In genomic region chr12:111443586-111443985, GRCh38 we compare ENCODE assay signal across 8 cellular contexts. TPM values are rescaled to one million over a fixed set of nuclear protein-coding genes. Genes with fewer than 3 reads are reported as not detected.
DNase-seq lines count a peak whose midpoint lies in the region; ATAC-seq lines count a peak whose summit lies in the region.

No MANE protein-coding gene starts in this region.

- DNase-seq in SIG-M5 treated with dmso at 0.1 percent for 504 hours (lab: John Stamatoyannopoulos, UW; ENCODE audit: unreplicated experiment) (peak; percentile 48), SIG-M5 (lab: John Stamatoyannopoulos, UW) (no peak), fibroblast of gingiva (ENCODE audit: low read depth) (peak; percentile 57), midbrain (lab: John Stamatoyannopoulos, UW) (no peak), NCI-H510A treated with DMSO at 0.1 percent for 48 hours (lab: John Stamatoyannopoulos, UW) (no peak)
- no peak for DNase-seq in activated CD4-positive, alpha-beta T cell treated with anti-CD3 and anti-CD28 coated beads, Interleukin-2, amount 10 ng/mL, durations not matched to agents 24 days and 14 days
- peak; percentile 48 to 65 for DNase-seq in stimulated activated CD4-positive, alpha-beta T cell treated with anti-CD3 and anti-CD28 coated beads, Interleukin-2, amount 100 ng/mL, for 24 hours

- intact Hi-C loops in activated CD4-positive, alpha-beta T cell treated with anti-CD3 and anti-CD28 coated beads, Interleukin-2, amount 10 ng/mL, durations not matched to agents 24 days and 14 days (cut with micrococcal nuclease), result no loop called here

- peaks cover 73% of the 10 kb centered on the region for H3K4me1 Mint-ChIP-seq in activated CD4-positive, alpha-beta T cell treated with anti-CD3 and anti-CD28 coated beads, Interleukin-2, amount 10 ng/mL, durations not matched to agents 24 days and 14 days

- no peaks in the 10 kb centered on the region for H3K27me3 Mint-ChIP-seq in activated CD4-positive, alpha-beta T cell treated with anti-CD3 and anti-CD28 coated beads, Interleukin-2, amount 10 ng/mL, durations not matched to agents 24 days and 14 days

- no peak for ATAC-seq in HG02798 (IDR thresholded peaks at IDR 0.05; ENCODE audit: poor library complexity, unreplicated experiment)

- H3K27ac Mint-ChIP-seq in activated CD4-positive, alpha-beta T cell treated with anti-CD3 and anti-CD28 coated beads, Interleukin-2, amount 10 ng/mL, durations not matched to agents 24 days and 14 days, result peak overlapping the region; percentile 88

- H3K36me3 Mint-ChIP-seq in activated CD4-positive, alpha-beta T cell treated with anti-CD3 and anti-CD28 coated beads, Interleukin-2, amount 10 ng/mL, durations not matched to agents 24 days and 14 days (ENCODE audit: low read depth), result peaks cover 50% of the 10 kb centered on the region

- peak overlapping the region; percentile 71 for H3K4me3 Mint-ChIP-seq in activated CD4-positive, alpha-beta T cell treated with anti-CD3 and anti-CD28 coated beads, Interleukin-2, amount 10 ng/mL, durations not matched to agents 24 days and 14 days

- no peaks in the 10 kb centered on the region for H3K9me3 Mint-ChIP-seq in activated CD4-positive, alpha-beta T cell treated with anti-CD3 and anti-CD28 coated beads, Interleukin-2, amount 10 ng/mL, durations not matched to agents 24 days and 14 days

RNA-seq across cellular contexts. Expression of gene SH2B3, which starts 37.9 kb away (rescaled TPM):
- 43.4 and 44.1 TPM in 2 replicates for total RNA-seq in activated CD4-positive, alpha-beta T cell treated with anti-CD3 and anti-CD28 coated beads, Interleukin-2, amount 10 ng/mL, durations not matched to agents 24 days and 14 days

Comparison
In these comparisons a context has a peak if more than half of its experiments do, and no peak if none do; other contexts are left out.
1. DNase-seq: peak in SIG-M5 treated with dmso at 0.1 percent for 504 hours (single experiment), fibroblast of gingiva (single experiment) and stimulated activated CD4-positive, alpha-beta T cell treated with anti-CD3 and anti-CD28 coated beads, Interleukin-2, amount 100 ng/mL, for 24 hours (2 of 2); none in SIG-M5 (single experiment), activated CD4-positive, alpha-beta T cell treated with anti-CD3 and anti-CD28 coated beads, Interleukin-2, amount 10 ng/mL, durations not matched to agents 24 days and 14 days (single experiment), midbrain (single experiment) and NCI-H510A treated with DMSO at 0.1 percent for 48 hours (single experiment).